8 cellular contexts compared by ENCODE assay signal in genomic region chr1:18234790-18235242, GRCh38.
DNase-seq lines count a peak whose midpoint lies in the region; ATAC-seq and TF ChIP-seq lines count a peak whose summit lies in the region.

No MANE protein-coding gene starts in this region.

- no peak overlapping the region for H2AFZ ChIP-seq in PC-9

- no peak overlapping the region for H3K4me2 ChIP-seq in PC-9

- H4K20me1 ChIP-seq in PC-9 (ENCODE audit: insufficient read depth): no peaks in the 10 kb centered on the region

- ATAC-seq in GM19328 (IDR thresholded peaks at IDR 0.05; ENCODE audit: unreplicated experiment): no peak
- ATAC-seq in HG03280 (IDR thresholded peaks at IDR 0.05; ENCODE audit: unreplicated experiment): no peak

- H3K27ac ChIP-seq in PC-9: no peak overlapping the region

- no peaks in the 10 kb centered on the region for H3K9me2 ChIP-seq in PC-9 (ENCODE audit: insufficient read depth)

- POLR2A ChIA-PET in PC-9 (lab: Charles Lee; ENCODE audit: unreplicated experiment): interaction anchor here (0.5 kb wide), 1 partner anchor 1910 kb away, joined by 4 read pairs; no protein-coding TSS in a partner anchor

- no peaks in the 10 kb centered on the region for H3F3A ChIP-seq in PC-9 (ENCODE audit: insufficient read depth, low read depth)

- intact Hi-C loops in PC-9 (cut with micrococcal nuclease; ENCODE audit: unreplicated experiment): no loop called here

- no TSS peak for BruUV-seq in PC-9 (replicated peaks; lab: Mats Ljungman, UMichigan)

- TF ChIP-seq CTCF in PC-9 (conservative IDR thresholded peaks at IDR 0.05) (peak; percentile 74), epithelial cell of proximal tubule (conservative IDR thresholded peaks at IDR 0.05; ENCODE audit: low read depth, low read length) (peak; percentile 85)

- H3K9me3 ChIP-seq in PC-9 (ENCODE audit: insufficient read depth, low read depth): no peaks in the 10 kb centered on the region

- DNase-seq in NCI-H748 (lab: John Stamatoyannopoulos, UW; ENCODE audit: unreplicated experiment) (peak; percentile 47), NCI-H748 treated with DMSO at 0.1 percent for 48 hours (lab: John Stamatoyannopoulos, UW) (no peak), HUDEP-2 (lab: John Stamatoyannopoulos, UW; ENCODE audit: unreplicated experiment in 76 of 76) (peak in 46 of 76 experiments; percentile 1 to 70 (median 16)), PC-9 (peak in 1 of 2 experiments; percentile 6), epithelial cell of proximal tubule (ENCODE audit: low read depth) (peak; percentile 18), nucleus accumbens (lab: John Stamatoyannopoulos, UW) (peak in 29 of 56 donors; percentile 1 to 48 (median 12))

- H3K4me1 ChIP-seq in PC-9 (replicated peaks; ENCODE audit: insufficient read depth): no peaks in the 10 kb centered on the region

- H3K36me3 ChIP-seq in PC-9 (ENCODE audit: low read depth): no peaks in the 10 kb centered on the region

- CTCF ChIA-PET in PC-9 (lab: Charles Lee): no interaction called here

- H3K79me2 ChIP-seq in PC-9 (ENCODE audit: low read depth): no peaks in the 10 kb centered on the region

- H3K4me3 ChIP-seq in PC-9 (no peak overlapping the region), epithelial cell of proximal tubule (ENCODE audit: low read depth, low read length) (no peak overlapping the region)

- H3K27me3 ChIP-seq in PC-9 (ENCODE audit: insufficient read depth, low read depth): peaks cover 16% of the 10 kb centered on the region; the same call in 1 of the 2 replicates
